In genomic region chr18:46462523-46462922, GRCh38 we compare ENCODE assay signal across 14 cellular contexts.
"Had no signal": no experiment of that assay in that cellular context is flagged by ENCODE, and none has a peak within 500 bp of the region (broad histone marks: within the 10 kb centered on the region; RNA-seq: fewer than 3 reads in every experiment).

No MANE protein-coding gene starts in this region.

- H3K27me3 ChIP-seq: brain microvascular endothelial cell, ovary had no signal

- H3K4me3 ChIP-seq: lower lobe of right lung, ovary had no signal

- DNase-seq: activated naive CD8-positive, alpha-beta T cell treated with anti-CD3 and anti-CD28 coated beads, Interleukin-2, amount 10 ng/mL, durations not matched to agents 7 days and 5 days; anterior cingulate cortex; brain microvascular endothelial cell; cortex of kidney; effector CD4-positive, alpha-beta T cell; foreskin fibroblast; head of caudate nucleus; immature natural killer cell; lower lobe of right lung; midbrain; ovary; stimulated activated CD4-positive, alpha-beta T cell treated with anti-CD3 and anti-CD28 coated beads, Interleukin-12 subunit alpha, Interleukin-12 subunit beta, amount 100 ng/mL, for 4 hours; stimulated activated CD4-positive, alpha-beta T cell treated with anti-CD3 and anti-CD28 coated beads, Interleukin-2, amount 100 ng/mL, for 24 hours had no signal

- ATAC-seq: lower lobe of right lung; stimulated activated memory B cell treated with anti-CD40 and anti-IgM and Interleukin-4, amounts not matched to agents 10 μg/mL and 1 μg/mL and 100 μg/mL, for 72 hours had no signal

- H3K36me3 ChIP-seq: brain microvascular endothelial cell, lower lobe of right lung, ovary had no signal

- H3K9me3 ChIP-seq: lower lobe of right lung, ovary had no signal

- H3K27ac ChIP-seq: brain microvascular endothelial cell, lower lobe of right lung, ovary had no signal
